11 cellular contexts compared by ENCODE assay signal in genomic region chr11:68828155-68828931, GRCh38. TPM values are rescaled to one million over a fixed set of nuclear protein-coding genes. Genes with fewer than 3 reads are reported as not detected.
DNase-seq lines count a peak whose midpoint lies in the region; ATAC-seq and TF ChIP-seq lines count a peak whose summit lies in the region.
"Had no signal": no experiment of that assay in that cellular context is flagged by ENCODE, and none has a peak within 500 bp of the region (broad histone marks: within the 10 kb centered on the region; RNA-seq: fewer than 3 reads in every experiment).

No MANE protein-coding gene starts in this region.

- WGBS in trophoblast cell (ENCODE audit: extremely low coverage, insufficient coverage, insufficient read length) = no CpG with 5 or more reads among the region's 20 CpGs

- H2BK12ac ChIP-seq in trophoblast cell (ENCODE audit: low read length) = no peak overlapping the region

- H3K9me3 ChIP-seq in CD8-positive, alpha-beta memory T cell (ENCODE audit: low read length) = no peaks in the 10 kb centered on the region
- H3K9me3 ChIP-seq in trophoblast cell (ENCODE audit: insufficient read depth, low read depth, low read length) = no peaks in the 10 kb centered on the region

- POLR2A ChIA-PET in CD8-positive, alpha-beta memory T cell (lab: Charles Lee) = no interaction called here

- H4K8ac ChIP-seq in trophoblast cell (ENCODE audit: low read depth, low read length) = no peak overlapping the region

- no peak overlapping the region for H3K4me3 Mint-ChIP-seq in CD8-positive, alpha-beta memory T cell
- no peak overlapping the region for H3K4me3 Mint-ChIP-seq in effector memory CD8-positive, alpha-beta T cell
- H3K4me3 Mint-ChIP-seq: nephron progenitor cell, type B pancreatic cell had no signal

- no peak overlapping the region for H2AK5ac ChIP-seq in trophoblast cell (ENCODE audit: low read length)

- TF ChIP-seq CTCF in NB4 (IDR thresholded peaks at IDR 0.05; ENCODE audit: low read depth, low read length) = no peak

- peak; percentile 54 for TF ChIP-seq POLR2A in NB4 (IDR thresholded peaks at IDR 0.05; ENCODE audit: extremely low read depth, insufficient read length)

- no peak overlapping the region for H2BK5ac ChIP-seq in trophoblast cell (ENCODE audit: low read depth, low read length, poor library complexity)

- ATAC-seq in effector memory CD8-positive, alpha-beta T cell (replicated peaks) = no peak

- no peak overlapping the region for H3K4me3 ChIP-seq in CD8-positive, alpha-beta memory T cell (ENCODE audit: low read length)
- H3K4me3 ChIP-seq in NB4 (ENCODE audit: low read depth, low read length) (peak overlapping the region; percentile 37), trophoblast cell (ENCODE audit: low read depth, low read length) (peak overlapping the region; percentile 41)

- no peak overlapping the region for H3K27ac ChIP-seq in CD8-positive, alpha-beta memory T cell (ENCODE audit: low read depth, low read length)
- no peak overlapping the region for H3K27ac ChIP-seq in trophoblast cell (ENCODE audit: low read depth, low read length)

- no peaks in the 10 kb centered on the region for H3K27me3 Mint-ChIP-seq in CD8-positive, alpha-beta memory T cell
- H3K27me3 Mint-ChIP-seq in effector memory CD8-positive, alpha-beta T cell = no peaks in the 10 kb centered on the region
- H3K27me3 Mint-ChIP-seq: type B pancreatic cell had no signal

- no peaks in the 10 kb centered on the region for H3K79me2 ChIP-seq in trophoblast cell (ENCODE audit: control insufficient read depth, insufficient read depth, low read length, poor library complexity)

- no peak overlapping the region for H3K4ac ChIP-seq in trophoblast cell (ENCODE audit: low read depth, low read length)

- peaks cover 38 to 77% (median 48%) of the 10 kb centered on the region in 3 donors for H3K4me1 Mint-ChIP-seq in CD8-positive, alpha-beta memory T cell
- H3K4me1 Mint-ChIP-seq in effector memory CD8-positive, alpha-beta T cell (ENCODE audit: low read depth in 2 of 2) = peaks cover 39 to 40% of the 10 kb centered on the region in 2 donors
- H3K4me1 Mint-ChIP-seq: nephron progenitor cell had no signal

- H2BK120ac ChIP-seq in trophoblast cell (ENCODE audit: insufficient read depth, low read length, poor library complexity) = no peak overlapping the region

- H3K4me1 ChIP-seq in CD8-positive, alpha-beta memory T cell (ENCODE audit: insufficient read depth, low read length) = peaks cover 12% of the 10 kb centered on the region
- no peaks in the 10 kb centered on the region for H3K4me1 ChIP-seq in trophoblast cell (ENCODE audit: control insufficient read depth in 1 of 2, insufficient read depth in 2 of 2, low read length in 2 of 2)

- DNase-seq in CD8-positive, alpha-beta memory T cell = no peak
- DNase-seq in NB4 (ENCODE audit: low read depth) (peak; percentile 95), trophoblast cell (no peak), glomerular visceral epithelial cell (ENCODE audit: extremely low spot score) (no peak), NCI-H1417 (lab: John Stamatoyannopoulos, UW) (no peak)
- DNase-seq in effector memory CD8-positive, alpha-beta T cell = no peak
- no peak for DNase-seq in stimulated activated naive CD4-positive, alpha-beta T cell (lab: John Stamatoyannopoulos, UW)
- DNase-seq: Karpas-422; nephron progenitor cell; stimulated activated CD4-positive, alpha-beta T cell treated with anti-CD3 and anti-CD28 coated beads, Interleukin-2, amount 100 ng/mL, for 48 hours had no signal

- peak overlapping the region in 6 of 8 donors; percentile 17 to 81 (median 70) for H3K27ac Mint-ChIP-seq in CD8-positive, alpha-beta memory T cell
- peak overlapping the region; percentile 49 to 70 for H3K27ac Mint-ChIP-seq in effector memory CD8-positive, alpha-beta T cell

- no peak overlapping the region for H3K9ac ChIP-seq in trophoblast cell (ENCODE audit: low read length)

- H3K79me1 ChIP-seq in trophoblast cell (ENCODE audit: low read length) = no peaks in the 10 kb centered on the region

- H4K91ac ChIP-seq in trophoblast cell (ENCODE audit: low read depth, low read length) = no peak overlapping the region

- no peak overlapping the region for H3K23ac ChIP-seq in trophoblast cell (ENCODE audit: low read length)

- H3K18ac ChIP-seq in trophoblast cell (ENCODE audit: low read length) = no peak overlapping the region

- H3K36me3 ChIP-seq in CD8-positive, alpha-beta memory T cell (ENCODE audit: insufficient read depth, low read length) = peaks cover 5% of the 10 kb centered on the region
- H3K36me3 ChIP-seq in trophoblast cell (ENCODE audit: control insufficient read depth in 1 of 2, insufficient read depth in 2 of 2, low read length in 2 of 2) = no peaks in the 10 kb centered on the region

- no peak overlapping the region for H4K12ac ChIP-seq in trophoblast cell (ENCODE audit: low read depth, low read length)

- H3K36me3 Mint-ChIP-seq in CD8-positive, alpha-beta memory T cell = peaks cover 0 to 27% (median 7%) of the 10 kb centered on the region in 3 donors
- H3K36me3 Mint-ChIP-seq in effector memory CD8-positive, alpha-beta T cell (ENCODE audit: insufficient read depth) = peaks cover 28% of the 10 kb centered on the region
- H3K36me3 Mint-ChIP-seq: type B pancreatic cell had no signal

- H3K9me3 Mint-ChIP-seq in CD8-positive, alpha-beta memory T cell = no peaks in the 10 kb centered on the region
- H3K9me3 Mint-ChIP-seq in effector memory CD8-positive, alpha-beta T cell = no peaks in the 10 kb centered on the region
- H3K9me3 Mint-ChIP-seq: nephron progenitor cell, type B pancreatic cell had no signal

- H3K14ac ChIP-seq in trophoblast cell (ENCODE audit: low read length) = no peak overlapping the region

- H3K4me2 ChIP-seq in trophoblast cell (ENCODE audit: low read length) = no peak overlapping the region

- CTCF ChIA-PET in CD8-positive, alpha-beta memory T cell (lab: Charles Lee) = interaction anchor here (2.8 to 5.6 kb wide), 2 partner anchors 15 kb away, joined by 19 to 37 read pairs; partner anchors contain the start of gene CPT1A

- no peak overlapping the region for H2AFZ ChIP-seq in trophoblast cell (ENCODE audit: insufficient read depth, low read length, poor library complexity)

- H3K27me3 ChIP-seq in CD8-positive, alpha-beta memory T cell (ENCODE audit: insufficient read depth, low read length, poor library complexity, severe bottlenecking) = no peaks in the 10 kb centered on the region
- H3K27me3 ChIP-seq in trophoblast cell (ENCODE audit: insufficient read depth, low read length) = no peaks in the 10 kb centered on the region

RNA-seq across cellular contexts. Expression of gene CPT1A, which starts 13.4 kb away (rescaled TPM):
- 10 to 100 TPM; 25.6 to 27.4 TPM for total RNA-seq in CD8-positive, alpha-beta memory T cell
- polyA plus RNA-seq in CD8-positive, alpha-beta memory T cell = 9.8 TPM
- 0.17 and 0.21 TPM in 2 replicates for polyA plus RNA-seq in trophoblast cell (2013)
